10 cellular contexts compared by ENCODE assay signal in genomic region chr12:8947737-8948136, GRCh38. TPM values are rescaled to one million over a fixed set of nuclear protein-coding genes. Genes with fewer than 3 reads are reported as not detected.
DNase-seq lines count a peak whose midpoint lies in the region; ATAC-seq, FAIRE-seq and TF ChIP-seq lines count a peak whose summit lies in the region.
"Had no signal": no experiment of that assay in that cellular context is flagged by ENCODE, and none has a peak within 500 bp of the region (broad histone marks: within the 10 kb centered on the region; RNA-seq: fewer than 3 reads in every experiment).

No MANE protein-coding gene starts in this region.

- FAIRE-seq in astrocyte (lab: Jason Lieb, UNC) (no peak), small intestine (lab: Jason Lieb, UNC) (no peak)
- FAIRE-seq: frontal cortex had no signal

- H2AFZ ChIP-seq in astrocyte (ENCODE audit: low read depth, low read length), result no peak overlapping the region

- H3K4me1 ChIP-seq in astrocyte (ENCODE audit: insufficient read depth, low read length) (peaks cover 6% of the 10 kb centered on the region), small intestine (ENCODE audit: control insufficient read depth in 2 of 2, insufficient read depth in 1 of 2, low read depth in 1 of 2, low read length in 1 of 2) (peaks cover 0 to 2% of the 10 kb centered on the region in 2 donors)

- no peak overlapping the region for H3K9ac ChIP-seq in astrocyte (ENCODE audit: low read length)

- no peaks in the 10 kb centered on the region for H3K9me3 Mint-ChIP-seq in astrocyte (ENCODE audit: unreplicated experiment)
- H3K9me3 Mint-ChIP-seq in neural crest cell, result peaks cover 2% of the 10 kb centered on the region

- H3K79me2 ChIP-seq in astrocyte (ENCODE audit: insufficient read depth, low read length), result peaks cover 50% of the 10 kb centered on the region

- peak overlapping the region; percentile 98 for H3K4me2 ChIP-seq in astrocyte (ENCODE audit: low read length)

- ATAC-seq in GM21528 (IDR thresholded peaks at IDR 0.05; ENCODE audit: low FRiP score, unreplicated experiment), result no peak

- no peak overlapping the region for H3K27ac ChIP-seq in astrocyte (ENCODE audit: low read depth, low read length)
- H3K27ac ChIP-seq in small intestine (ENCODE audit: low read depth in 1 of 2, low read length in 1 of 2), result no peak overlapping the region

- H3K4me1 Mint-ChIP-seq in astrocyte (ENCODE audit: low read depth, unreplicated experiment) (peaks cover 11% of the 10 kb centered on the region), neural crest cell (peaks cover 41% of the 10 kb centered on the region)

- H3K27me3 ChIP-seq in astrocyte (ENCODE audit: insufficient read depth, low read length) (no peaks in the 10 kb centered on the region), small intestine (ENCODE audit: control insufficient read depth in 2 of 2, insufficient read depth in 2 of 2, low read length in 2 of 2) (no peaks in the 10 kb centered on the region)

- H3K4me3 Mint-ChIP-seq in astrocyte (ENCODE audit: unreplicated experiment), result peak overlapping the region; percentile 98
- H3K4me3 Mint-ChIP-seq in neural crest cell, result peak overlapping the region; percentile 99

- H3K9me3 ChIP-seq in astrocyte (ENCODE audit: insufficient read depth, low read depth, low read length) (no peaks in the 10 kb centered on the region), small intestine (ENCODE audit: control insufficient read depth, low read depth) (no peaks in the 10 kb centered on the region)

- H3K4me3 ChIP-seq in GM08714 (ENCODE audit: low read length) (peak overlapping the region; percentile 39), astrocyte (ENCODE audit: insufficient read depth, low read depth, low read length) (no peak overlapping the region), small intestine (ENCODE audit: low read depth in 1 of 2, low read length in 2 of 2) (no peak overlapping the region)

- H3K36me3 Mint-ChIP-seq in astrocyte (ENCODE audit: low read depth, unreplicated experiment), result peaks cover 11% of the 10 kb centered on the region
- H3K36me3 Mint-ChIP-seq in neural crest cell (ENCODE audit: low read depth), result peaks cover 7% of the 10 kb centered on the region

- peaks cover 41% of the 10 kb centered on the region for H4K20me1 ChIP-seq in astrocyte (ENCODE audit: insufficient read depth, low read length)

- H3K27ac Mint-ChIP-seq in astrocyte (ENCODE audit: unreplicated experiment), result no peak overlapping the region
- H3K27ac Mint-ChIP-seq in neural crest cell (ENCODE audit: unreplicated experiment), result no peak overlapping the region

- TF ChIP-seq CTCF in astrocyte (IDR thresholded peaks at IDR 0.05; ENCODE audit: insufficient read depth, low read depth, low read length) (no peak), neural crest cell (conservative IDR thresholded peaks at IDR 0.05) (no peak)

- H3K27me3 Mint-ChIP-seq in astrocyte (ENCODE audit: low read depth, unreplicated experiment), result no peaks in the 10 kb centered on the region
- no peaks in the 10 kb centered on the region for H3K27me3 Mint-ChIP-seq in neural crest cell (ENCODE audit: low read depth)

- peaks cover 29% of the 10 kb centered on the region for H3K36me3 ChIP-seq in astrocyte (ENCODE audit: insufficient read depth, low read length)
- H3K36me3 ChIP-seq in small intestine (ENCODE audit: control insufficient read depth in 2 of 2, insufficient read depth in 2 of 2, low read length in 2 of 2), result peaks cover 2 to 4% of the 10 kb centered on the region in 2 donors

- DNase-seq in M059J (ENCODE audit: low read depth) (peak; percentile 6), astrocyte (ENCODE audit: low read depth) (no peak), neural crest cell (ENCODE audit: low read depth, low spot score) (no peak), HUDEP-2 (lab: John Stamatoyannopoulos, UW; ENCODE audit: unreplicated experiment in 76 of 76) (no peak), small intestine (no peak)
- DNase-seq in stimulated activated naive CD4-positive, alpha-beta T cell (lab: John Stamatoyannopoulos, UW), result no peak
- DNase-seq: amniotic stem cell had no signal

RNA-seq across cellular contexts. Expression of gene M6PR, which starts 1.7 kb away (rescaled TPM):
- total RNA-seq in M059J (2014; rRNA removed; shearing (Covaris generic)), result 119 and 126 TPM in 2 replicates
- 159 and 166 TPM in 2 replicates for total RNA-seq in astrocyte
- total RNA-seq in neural crest cell, result 143 and 151 TPM in 2 replicates
- polyA plus RNA-seq in small intestine, result 10 to 100 TPM; 25.9 to 49.1 (median 32.4) TPM

RNA-seq across cellular contexts. Expression of gene PHC1, which starts 33.4 kb away (rescaled TPM):
- total RNA-seq in M059J (2014; rRNA removed; shearing (Covaris generic)), result 9.8 and 16.0 TPM in 2 replicates
- 34.7 and 35.4 TPM in 2 replicates for total RNA-seq in astrocyte
- total RNA-seq in neural crest cell, result 108 and 111 TPM in 2 replicates
- 10 to 100 TPM in 1 of 3 donors, 1 to 10 TPM in 2; 3.2 to 10.6 (median 3.6) TPM for polyA plus RNA-seq in small intestine

RNA-seq across cellular contexts. Expression of gene KLRG1, which starts 41.6 kb away (rescaled TPM):
- total RNA-seq in M059J (2014; rRNA removed; shearing (Covaris generic)), result not detected in 2 replicates
- total RNA-seq in astrocyte (1.6 and 2.2 TPM in 2 replicates), neural crest cell (5.8 and 7.0 TPM in 2 replicates)
- 1 to 10 TPM in 2 of 3 donors, not detected in 1; 1.4 to 1.6 TPM for polyA plus RNA-seq in small intestine
